ENCODE assay signal across 8 cellular contexts in the genomic region with DNA sequence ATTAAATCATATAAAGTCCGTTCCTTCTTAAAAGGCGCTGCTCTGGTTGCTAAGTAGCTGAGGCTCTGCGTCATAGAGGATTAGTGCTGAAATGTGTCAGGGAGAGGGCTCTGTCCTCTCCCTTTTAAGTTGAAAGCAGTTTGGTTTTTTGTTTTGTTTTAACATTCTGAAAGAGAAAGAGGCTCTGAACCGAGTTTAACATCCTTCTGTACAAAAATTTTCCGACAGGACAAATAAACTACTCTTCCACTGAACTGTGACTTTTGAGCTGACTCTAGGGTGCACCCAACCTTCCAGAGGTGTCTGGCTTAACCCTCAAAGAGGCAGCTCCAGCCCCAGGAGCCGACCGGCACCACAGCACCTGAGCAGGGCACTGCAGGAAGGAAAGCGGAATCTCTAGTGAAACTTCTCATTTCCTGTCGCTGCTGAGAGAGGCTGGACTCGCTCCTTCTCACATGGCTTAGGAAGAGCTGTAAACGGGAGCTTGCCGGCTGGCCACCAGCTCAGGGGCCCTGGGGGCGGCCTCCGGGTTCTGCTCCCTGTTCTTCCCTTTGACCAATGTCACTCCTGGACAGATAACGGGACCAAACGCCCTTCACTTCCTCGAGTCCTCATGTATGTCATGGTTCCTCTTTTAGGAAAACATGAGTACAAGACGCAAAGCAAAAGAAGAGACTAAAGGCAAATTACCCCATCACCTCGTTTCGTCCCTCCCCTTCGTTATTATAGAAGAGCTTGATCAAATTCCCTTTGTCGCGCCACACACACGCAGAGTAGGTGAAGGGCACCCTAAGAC. TPM values are rescaled to one million over a fixed set of nuclear protein-coding genes. Genes with fewer than 3 reads are reported as not detected.
DNase-seq lines count a peak whose midpoint lies in the region; ATAC-seq and TF ChIP-seq lines count a peak whose summit lies in the region.

No MANE protein-coding gene starts in this region.

- DNase-seq in GM12864 (ENCODE audit: low read depth) (peak; percentile 62), LHCN-M2 (ENCODE audit: low read depth) (peak; percentile 36), activated T-cell treated with anti-CD3 and anti-CD28 coated beads for 4 hours (peak; percentile 21), fibroblast of pulmonary artery (ENCODE audit: low read depth) (peak; percentile 14), neuronal stem cell (ENCODE audit: low spot score) (no peak), vagina (ENCODE audit: extremely low spot score in 2 of 2) (no peak), HEK293T (ENCODE audit: extremely low spot score) (no peak)

- H3K79me1 ChIP-seq in neuronal stem cell (ENCODE audit: low read depth, low read length): no peaks in the 10 kb centered on the region

- TF ChIP-seq POLR2A in vagina (IDR thresholded peaks at IDR 0.05): no peak

- H3K9ac ChIP-seq in neuronal stem cell (ENCODE audit: low read depth, low read length, poor library complexity): no peak overlapping the region

- H3K27me3 ChIP-seq in neuronal stem cell (ENCODE audit: control insufficient read depth in 3 of 3, insufficient read depth in 3 of 3, low read depth in 1 of 3, low read length in 3 of 3): peaks cover 0 to 23% (median 8%) of the 10 kb centered on the region in 3 experiments
- no peaks in the 10 kb centered on the region for H3K27me3 ChIP-seq in vagina

- H3K9me3 ChIP-seq in neuronal stem cell (replicated peaks in 1 of 2; ENCODE audit: control insufficient read depth in 2 of 2, insufficient read depth in 1 of 2, low read depth in 1 of 2, low read length in 2 of 2) (no peaks in the 10 kb centered on the region), vagina (no peaks in the 10 kb centered on the region)

- H2BK120ac ChIP-seq in neuronal stem cell (ENCODE audit: low read depth, low read length): no peak overlapping the region

- H3K4ac ChIP-seq in neuronal stem cell (ENCODE audit: low read length): no peak overlapping the region

- WGBS in neuronal stem cell (ENCODE audit: extremely low coverage in 2 of 2, insufficient read length in 2 of 2, insufficient replicate concordance in 1 of 2), 2 donors: no CpG with 5 or more reads among the region's 24 CpGs

- no peak overlapping the region for H3K23ac ChIP-seq in neuronal stem cell (ENCODE audit: low read depth, low read length, poor library complexity)

- intact Hi-C loops in vagina (cut with DNase I): no loop called here

- peak overlapping the region; percentile 93 for H2AFZ ChIP-seq in neuronal stem cell (ENCODE audit: low read length)

- H3K4me1 ChIP-seq in neuronal stem cell (ENCODE audit: control insufficient read depth in 2 of 2, insufficient read depth in 1 of 2, low read depth in 1 of 2, low read length in 2 of 2) (peaks cover 2 to 4% of the 10 kb centered on the region in 2 donors), vagina (peaks cover 14% of the 10 kb centered on the region)

- H2BK15ac ChIP-seq in neuronal stem cell (ENCODE audit: low read length): no peak overlapping the region

- H3K27ac ChIP-seq in neuronal stem cell (replicated peaks; ENCODE audit: low read length) (no peak overlapping the region), vagina (peak overlapping the region; percentile 28)

- ATAC-seq in GM21737 (IDR thresholded peaks at IDR 0.05; ENCODE audit: unreplicated experiment): peak; percentile 90

- H3K36me3 ChIP-seq in neuronal stem cell (replicated peaks in 1 of 2; ENCODE audit: control insufficient read depth in 2 of 2, insufficient read depth in 2 of 2, low read length in 2 of 2) (no peaks in the 10 kb centered on the region), vagina (no peaks in the 10 kb centered on the region)

- peak overlapping the region; percentile 94 for H3K4me2 ChIP-seq in neuronal stem cell (ENCODE audit: insufficient read depth, low read length, poor library complexity, severe bottlenecking)

- peak overlapping the region; percentile 16 for H3K4me3 ChIP-seq in GM12864 (ENCODE audit: low read depth, low read length)
- H3K4me3 ChIP-seq in fibroblast of pulmonary artery (replicated peaks; ENCODE audit: low read depth, low read length): peak overlapping the region; percentile 45
- peak overlapping the region; percentile 78 to 83 for H3K4me3 ChIP-seq in neuronal stem cell (ENCODE audit: low read length in 2 of 2)
- H3K4me3 ChIP-seq in vagina: peak overlapping the region; percentile 50 to 56

- no peak overlapping the region for H3K14ac ChIP-seq in neuronal stem cell (ENCODE audit: low read length)

- H2AK5ac ChIP-seq in neuronal stem cell (ENCODE audit: low read depth, low read length): no peak overlapping the region

- CTCF ChIA-PET in HEK293T (lab: Yijun Ruan, JAX): no interaction called here

- no peak overlapping the region for H2BK5ac ChIP-seq in neuronal stem cell (ENCODE audit: low read length)

- TF ChIP-seq CTCF in GM12864 (IDR thresholded peaks at IDR 0.05; ENCODE audit: low read depth, low read length, missing control alignments): no peak
- no peak for TF ChIP-seq CTCF in fibroblast of pulmonary artery (IDR thresholded peaks at IDR 0.05; ENCODE audit: low read length, missing control alignments)
- TF ChIP-seq CTCF in vagina (IDR thresholded peaks at IDR 0.05): no peak

- no peak overlapping the region for H4K8ac ChIP-seq in neuronal stem cell (ENCODE audit: low read depth, low read length)

- POLR2A ChIA-PET in HEK293T (lab: Yijun Ruan, JAX): no interaction called here

- peak overlapping the region; percentile 60 for H3K18ac ChIP-seq in neuronal stem cell (ENCODE audit: low read length)

- no peak overlapping the region for H2BK12ac ChIP-seq in neuronal stem cell (ENCODE audit: low read length)

- H4K91ac ChIP-seq in neuronal stem cell (ENCODE audit: low read depth, low read length, poor library complexity): no peak overlapping the region

TF ChIP-seq in HEK293T, 16 proteins besides CTCF, POLR2A, EP300 and RAD21:
- TF ChIP-seq L3MBTL2 (conservative IDR thresholded peaks at IDR 0.05) (no peak), LEF1 (IDR thresholded peaks at IDR 0.05; ENCODE audit: borderline replicate concordance) (no peak), BHLHE40 (IDR thresholded peaks at IDR 0.05; ENCODE audit: borderline replicate concordance) (no peak), NFRKB (IDR thresholded peaks at IDR 0.05) (no peak), FOXM1 (IDR thresholded peaks at IDR 0.05; ENCODE audit: borderline replicate concordance) (no peak), ELF4 (IDR thresholded peaks at IDR 0.05) (no peak)
TF ChIP-seq in HEK293T: peak in this region for 0.

RNA-seq across cellular contexts. Expression of a gene that starts 1.2 kb away (rescaled TPM):
- 0.64 and 1.4 TPM in 2 replicates for total RNA-seq in LHCN-M2 (2014; rRNA removed)
- polyA plus RNA-seq in LHCN-M2 (2012): 0.06 TPM
- polyA plus RNA-seq in neuronal stem cell (2013, experiment 1 of 2): 0.57 TPM
- polyA plus RNA-seq in neuronal stem cell (2013, experiment 2 of 2): 0.73 TPM
- total RNA-seq in vagina: 67.5 TPM

Comparison
In these comparisons a context has a peak if more than half of its experiments do, and no peak if none do; other contexts are left out.
1. DNase-seq: peak in GM12864 (single experiment), LHCN-M2 (single experiment), activated T-cell treated with anti-CD3 and anti-CD28 coated beads for 4 hours (single experiment) and fibroblast of pulmonary artery (single experiment); none in neuronal stem cell (single experiment), vagina (0 of 2) and HEK293T (single experiment).
2. H3K4me3 ChIP-seq: peak in every context shown above with its lines; median percentile 80 in neuronal stem cell; 53 in vagina; 45 in fibroblast of pulmonary artery; 16 in GM12864.
3. RNA of a gene that starts 1.2 kb away (total RNA-seq): 67.5 TPM in vagina (single experiment); 0.64 to 1.4 TPM in LHCN-M2; every median in the first group is over 10 times any median in the second.